In the genomic region with DNA sequence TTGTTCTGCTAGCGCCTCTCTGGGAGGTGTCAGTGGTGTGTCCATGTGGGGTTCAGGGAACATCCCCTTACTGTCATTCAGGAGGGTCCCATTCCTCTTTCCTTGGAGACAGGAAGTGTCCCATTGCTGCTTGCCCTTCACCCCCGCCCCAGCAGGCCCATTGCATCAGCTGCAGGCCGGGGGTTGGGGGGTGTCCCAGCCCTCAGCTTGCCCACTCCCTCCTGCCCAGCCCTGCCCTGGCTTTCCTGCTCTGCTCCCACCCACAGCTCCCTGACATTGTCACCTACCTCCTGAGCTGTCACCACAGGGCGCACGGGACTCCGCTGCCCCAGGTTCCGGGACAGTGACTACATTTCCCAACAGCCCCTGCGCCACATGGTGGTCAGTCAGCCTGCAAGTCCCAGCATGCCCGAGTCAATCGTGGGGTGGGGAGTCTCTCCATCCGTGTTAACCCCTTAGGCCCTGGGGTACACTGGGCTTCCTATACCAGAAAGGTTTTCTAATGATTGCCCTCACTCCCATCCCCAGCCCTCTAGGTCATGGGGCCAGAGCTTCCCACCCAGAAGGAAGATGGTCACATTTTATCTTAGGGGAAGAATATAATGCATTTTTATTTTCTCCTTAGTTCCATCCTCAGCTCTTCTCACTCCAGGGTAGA, we compare ENCODE assay signal across 8 cellular contexts. TPM values are rescaled to one million over a fixed set of nuclear protein-coding genes. Genes with fewer than 3 reads are reported as not detected.
DNase-seq lines count a peak whose midpoint lies in the region; ATAC-seq and TF ChIP-seq lines count a peak whose summit lies in the region.

Gene INPP5B (minus strand): TSS at position 351 of the 658 bp plus-strand sequence. CDS start 745 bp downstream, outside the sequence.

- H3K27ac Mint-ChIP-seq in stimulated activated naive CD8-positive, alpha-beta T cell treated with anti-CD3 and anti-CD28 coated beads, Interleukin-15, Interleukin-2, amounts not matched to agents 100 ng/mL and 50 ng/mL, for 24 hours: peak within 1 kb of the TSS; percentile 99

- H3K27me3 ChIP-seq in neural cell (ENCODE audit: insufficient read depth, low read depth, low read length): no peaks in the 10 kb centered on the region

- H3K36me3 Mint-ChIP-seq in stimulated activated naive CD8-positive, alpha-beta T cell treated with anti-CD3 and anti-CD28 coated beads, Interleukin-15, Interleukin-2, amounts not matched to agents 100 ng/mL and 50 ng/mL, for 24 hours (ENCODE audit: low read depth): peaks cover 4% of the 10 kb centered on the region

- H3K4me1 Mint-ChIP-seq in stimulated activated naive CD8-positive, alpha-beta T cell treated with anti-CD3 and anti-CD28 coated beads, Interleukin-15, Interleukin-2, amounts not matched to agents 100 ng/mL and 50 ng/mL, for 24 hours (ENCODE audit: low read depth): peaks cover 18% of the 10 kb centered on the region

- H3F3A ChIP-seq in neural cell (ENCODE audit: insufficient read depth, low read length, poor library complexity, severe bottlenecking): no peaks in the 10 kb centered on the region

- no peak for TF ChIP-seq RAD21 in neural cell (conservative IDR thresholded peaks at IDR 0.05)

- H3K36me3 ChIP-seq in neural cell (ENCODE audit: insufficient read depth, low read length): no peaks in the 10 kb centered on the region

- no peaks in the 10 kb centered on the region for H3K9me3 ChIP-seq in neural cell (ENCODE audit: low read length)

- TF ChIP-seq CTCF in foreskin fibroblast (IDR thresholded peaks at IDR 0.05; ENCODE audit: low read depth, low read length) (no peak), neural cell (IDR thresholded peaks at IDR 0.05; ENCODE audit: poor library complexity, severe bottlenecking) (no peak)

- H4K20me1 ChIP-seq in neural cell (ENCODE audit: insufficient read depth): no peaks in the 10 kb centered on the region

- H3K4me3 ChIP-seq in foreskin fibroblast (ENCODE audit: low read depth in 1 of 2, low read length in 2 of 2) (peak within 1 kb of the TSS; percentile 73 to 94), neural cell (ENCODE audit: low read length) (peak within 1 kb of the TSS; percentile 94)

- H3K9ac ChIP-seq in neural cell (ENCODE audit: low read length): peak within 1 kb of the TSS; percentile 76

- peak within 1 kb of the TSS; percentile 74 for H2AFZ ChIP-seq in neural cell (ENCODE audit: low read depth, low read length)

- no peaks in the 10 kb centered on the region for H3K9me2 ChIP-seq in neural cell (ENCODE audit: insufficient read depth, low read length)

- peak; percentile 53 for DNase-seq in NCI-H510A (lab: John Stamatoyannopoulos, UW)
- no peak for DNase-seq in NCI-H510A treated with DMSO at 0.1 percent for 48 hours (lab: John Stamatoyannopoulos, UW)
- DNase-seq in RKO (ENCODE audit: low spot score): peak; percentile 87
- peak; percentile 47 for DNase-seq in activated T-helper 9 cell treated with anti-CD3 and anti-CD28 coated beads, Interleukin-2, amount 50 U/mL, for 16 hours (ENCODE audit: low read depth)
- peak; percentile 80 to 95 for DNase-seq in foreskin fibroblast

- no peaks in the 10 kb centered on the region for H3K79me2 ChIP-seq in neural cell (replicated peaks; ENCODE audit: insufficient read depth, low read length)

- no peaks in the 10 kb centered on the region for H3K9me3 Mint-ChIP-seq in stimulated activated naive CD8-positive, alpha-beta T cell treated with anti-CD3 and anti-CD28 coated beads, Interleukin-15, Interleukin-2, amounts not matched to agents 100 ng/mL and 50 ng/mL, for 24 hours

- peak within 1 kb of the TSS; percentile 31 for H3K27ac ChIP-seq in neural cell (ENCODE audit: low read length)

- peak within 1 kb of the TSS; percentile 96 for H3K4me2 ChIP-seq in neural cell (ENCODE audit: low read length)

- no peaks in the 10 kb centered on the region for H3K27me3 Mint-ChIP-seq in stimulated activated naive CD8-positive, alpha-beta T cell treated with anti-CD3 and anti-CD28 coated beads, Interleukin-15, Interleukin-2, amounts not matched to agents 100 ng/mL and 50 ng/mL, for 24 hours

- TF ChIP-seq EP300 in neural cell (conservative IDR thresholded peaks at IDR 0.05; ENCODE audit: poor library complexity, severe bottlenecking): peak; percentile 27

- peak within 1 kb of the TSS; percentile 98 for H3K4me3 Mint-ChIP-seq in stimulated activated naive CD8-positive, alpha-beta T cell treated with anti-CD3 and anti-CD28 coated beads, Interleukin-15, Interleukin-2, amounts not matched to agents 100 ng/mL and 50 ng/mL, for 24 hours

- peak; percentile 59 for ATAC-seq in HG03039 (IDR thresholded peaks at IDR 0.05; ENCODE audit: unreplicated experiment)

TF ChIP-seq in neural cell, 6 proteins besides CTCF, POLR2A, EP300 and RAD21:
- peak; percentile 72 for TF ChIP-seq MXI1 (conservative IDR thresholded peaks at IDR 0.05; ENCODE audit: poor library complexity, severe bottlenecking)
- peak; percentile 70 for TF ChIP-seq POLR2AphosphoS5 (IDR thresholded peaks at IDR 0.05)
- no peak for TF ChIP-seq TAF1 (IDR thresholded peaks at IDR 0.05; ENCODE audit: low read depth)

RNA-seq across cellular contexts. Expression of gene INPP5B, which starts in this region (rescaled TPM):
- 13.4 and 13.8 TPM in 2 replicates for polyA plus RNA-seq in neural cell
- polyA minus RNA-seq in neural cell: 14.1 and 14.4 TPM in 2 replicates
